25 cellular contexts compared by ENCODE assay signal in genomic region chr6:4883298-4883697, GRCh38.
DNase-seq lines count a peak whose midpoint lies in the region; ATAC-seq and TF ChIP-seq lines count a peak whose summit lies in the region.
"Had no signal": no experiment of that assay in that cellular context is flagged by ENCODE, and none has a peak within 500 bp of the region (broad histone marks: within the 10 kb centered on the region; RNA-seq: fewer than 3 reads in every experiment).

No MANE protein-coding gene starts in this region.

- no peaks in the 10 kb centered on the region for H3K9me3 ChIP-seq in body of pancreas
- H3K9me3 ChIP-seq: breast epithelium, Caco-2, gastroesophageal sphincter, HAP-1, SK-N-SH had no signal

- 33 to 50% methylated on average over 2 to 3 of the region's 3 CpGs for WGBS in body of pancreas, 2 donors

- no peak overlapping the region for H3K27ac ChIP-seq in body of pancreas
- H3K27ac ChIP-seq: breast epithelium, coronary artery, gastroesophageal sphincter, left ventricle myocardium inferior, VCaP had no signal

- DNase-seq in NCI-H345 (lab: John Stamatoyannopoulos, UW) (peak; percentile 9), NCI-H345 treated with DMSO at 0.1 percent for 48 hours (lab: John Stamatoyannopoulos, UW; ENCODE audit: unreplicated experiment) (no peak), NCI-H2029 treated with DMSO at 0.1 percent for 48 hours (lab: John Stamatoyannopoulos, UW) (peak; percentile 98), body of pancreas (peak; percentile 54 to 86 (median 66)), T-helper 1 cell (no peak), left cardiac atrium (no peak)
- DNase-seq: activated CD4-positive, alpha-beta T cell treated with anti-CD3 and anti-CD28 coated beads for 48 hours; activated naive CD4-positive, alpha-beta T cell treated with anti-CD3 and anti-CD28 coated beads for 36 hours; activated T-cell treated with anti-CD3 and anti-CD28 coated beads, Interleukin-2, amount 50 U/mL, for 4 hours; Caco-2; hippocampal formation; left ventricle myocardium inferior; naive thymus-derived CD4-positive, alpha-beta T cell; NCI-H1436 treated with DMSO at 0.1 percent for 48 hours; NCI-H524 treated with DMSO at 0.1 percent for 48 hours; nucleus accumbens; SK-N-SH; stimulated activated CD8-positive, alpha-beta memory T cell treated with anti-CD3 and anti-CD28 coated beads, Interleukin-4, amount 100 ng/mL, for 48 hours had no signal

- no peak overlapping the region for H3K4me3 ChIP-seq in body of pancreas
- H3K4me3 ChIP-seq: breast epithelium, coronary artery, gastroesophageal sphincter, HAP-1, left ventricle myocardium inferior had no signal

- H3K27me3 ChIP-seq in body of pancreas: no peaks in the 10 kb centered on the region
- H3K27me3 ChIP-seq: breast epithelium, gastroesophageal sphincter had no signal

- ATAC-seq in body of pancreas (no peak), left cardiac atrium (no peak), HG02870 (IDR thresholded peaks at IDR 0.05; ENCODE audit: unreplicated experiment) (no peak), GM21381 (IDR thresholded peaks at IDR 0.05; ENCODE audit: unreplicated experiment) (no peak)
- ATAC-seq: activated T-cell treated with anti-CD3 and anti-CD28 coated beads, Interleukin-2, amount 50 U/mL, for 4 hours; gastroesophageal sphincter; naive thymus-derived CD4-positive, alpha-beta T cell had no signal

- TF ChIP-seq CTCF in body of pancreas (IDR thresholded peaks at IDR 0.05): no peak

- intact Hi-C loops in body of pancreas (cut with DNase I) (no loop called here), left cardiac atrium (cut with DNase I) (no loop called here)

- no peaks in the 10 kb centered on the region for H3K36me3 ChIP-seq in body of pancreas (replicated peaks in 1 of 2; ENCODE audit: insufficient read depth in 1 of 2, low read depth in 2 of 2)
- H3K36me3 ChIP-seq: breast epithelium, gastroesophageal sphincter, HAP-1, left ventricle myocardium inferior had no signal

- peaks cover 7% of the 10 kb centered on the region for H3K4me1 ChIP-seq in body of pancreas
- H3K4me1 ChIP-seq: breast epithelium, Caco-2, left ventricle myocardium inferior had no signal

- no peak for TF ChIP-seq POLR2A in body of pancreas (IDR thresholded peaks at IDR 0.05)

Comparison
In these comparisons a context has a peak if more than half of its experiments do, and no peak if none do; other contexts are left out.
1. DNase-seq: peak in NCI-H345 (single experiment), NCI-H2029 treated with DMSO at 0.1 percent for 48 hours (single experiment) and body of pancreas (4 of 4); none in NCI-H345 treated with DMSO at 0.1 percent for 48 hours (single experiment), T-helper 1 cell (0 of 5) and left cardiac atrium (single experiment).